In genomic region chr15:62275818-62276217, GRCh38 we compare ENCODE assay signal across 20 cellular contexts.
"Had no signal": no experiment of that assay in that cellular context is flagged by ENCODE, and none has a peak within 500 bp of the region (broad histone marks: within the 10 kb centered on the region; RNA-seq: fewer than 3 reads in every experiment).

No MANE protein-coding gene starts in this region.

- H3K9me3 ChIP-seq: psoas muscle, right lobe of liver had no signal

- H3K4me3 ChIP-seq: ascending aorta, psoas muscle, right lobe of liver, smooth muscle cell, upper lobe of right lung had no signal

- H3K36me3 Mint-ChIP-seq: activated naive CD4-positive, alpha-beta T cell treated with anti-CD3 and anti-CD28 coated beads, Interleukin-2, amount 10 ng/mL, durations not matched to agents 7 days and 5 days had no signal

- H3K27me3 ChIP-seq: ascending aorta, right lobe of liver, upper lobe of right lung had no signal

- H3K27ac ChIP-seq: ascending aorta, psoas muscle, right lobe of liver, upper lobe of right lung, VCaP had no signal

- H3K4me1 ChIP-seq: ascending aorta, psoas muscle, upper lobe of right lung had no signal

- H3K36me3 ChIP-seq: ascending aorta, right lobe of liver, upper lobe of right lung had no signal

- ATAC-seq: activated naive CD8-positive, alpha-beta T cell treated with anti-CD3 and anti-CD28 coated beads, Interleukin-2, amount 50 U/mL, for 24 hours; activated T-cell treated with anti-CD3 and anti-CD28 coated beads, Interleukin-2, amount 50 U/mL, for 4 hours; left ventricle myocardium superior; psoas muscle; right lobe of liver; stimulated activated naive B cell treated with anti-CD40 and anti-IgM and Interleukin-4, amounts not matched to agents 10 μg/mL and 1 μg/mL and 100 μg/mL, for 72 hours; upper lobe of right lung had no signal

- H3K4me1 Mint-ChIP-seq: activated naive CD4-positive, alpha-beta T cell treated with anti-CD3 and anti-CD28 coated beads, Interleukin-2, amount 10 ng/mL, durations not matched to agents 7 days and 5 days; activated naive CD8-positive, alpha-beta T cell treated with anti-CD3 and anti-CD28 coated beads, Interleukin-2, amount 50 U/mL, for 24 hours; stimulated activated naive B cell treated with anti-CD40 and anti-IgM and Interleukin-4, amounts not matched to agents 10 μg/mL and 1 μg/mL and 100 μg/mL, for 72 hours had no signal

- DNase-seq: activated CD4-positive, alpha-beta T cell treated with anti-CD3 and anti-CD28 coated beads, Interleukin-2, amount 50 U/mL, for 1 hour; activated CD4-positive, CD25-positive, alpha-beta regulatory T cell treated with anti-CD3 and anti-CD28 coated beads, Interleukin-2, amount 50 U/mL, for 72 hours; activated CD8-positive, alpha-beta memory T cell treated with anti-CD3 and anti-CD28 coated beads, Interleukin-2, amount 50 U/mL, for 4 hours; activated naive CD4-positive, alpha-beta T cell treated with anti-CD3 and anti-CD28 coated beads, Interleukin-2, amount 10 ng/mL, durations not matched to agents 7 days and 5 days; activated naive CD8-positive, alpha-beta T cell treated with anti-CD3 and anti-CD28 coated beads, Interleukin-2, amount 50 U/mL, for 24 hours; activated T-cell treated with anti-CD3 and anti-CD28 coated beads, Interleukin-2, amount 50 U/mL, for 4 hours; effector CD8-positive, alpha-beta T cell; foreskin fibroblast; kidney; left ventricle myocardium superior; psoas muscle; right lobe of liver; stimulated activated naive B cell treated with anti-CD40 and anti-IgM and Interleukin-4, amounts not matched to agents 10 μg/mL and 1 μg/mL and 100 μg/mL, for 72 hours; T1000; upper lobe of right lung had no signal

- H3K27me3 Mint-ChIP-seq: stimulated activated naive B cell treated with anti-CD40 and anti-IgM and Interleukin-4, amounts not matched to agents 10 μg/mL and 1 μg/mL and 100 μg/mL, for 72 hours had no signal

- FAIRE-seq: endothelial cell of umbilical vein, kidney had no signal

- H3K27ac Mint-ChIP-seq: activated naive CD4-positive, alpha-beta T cell treated with anti-CD3 and anti-CD28 coated beads, Interleukin-2, amount 10 ng/mL, durations not matched to agents 7 days and 5 days; activated naive CD8-positive, alpha-beta T cell treated with anti-CD3 and anti-CD28 coated beads, Interleukin-2, amount 50 U/mL, for 24 hours; dendritic cell treated with granulocyte-macrophage colony-stimulating factor and Interleukin-4, amounts not matched to agents 40 ng/mL and 50 ng/mL, for 4 days; stimulated activated naive B cell treated with anti-CD40 and anti-IgM and Interleukin-4, amounts not matched to agents 10 μg/mL and 1 μg/mL and 100 μg/mL, for 72 hours had no signal

- H3K4me3 Mint-ChIP-seq: activated naive CD4-positive, alpha-beta T cell treated with anti-CD3 and anti-CD28 coated beads, Interleukin-2, amount 10 ng/mL, durations not matched to agents 7 days and 5 days; activated naive CD8-positive, alpha-beta T cell treated with anti-CD3 and anti-CD28 coated beads, Interleukin-2, amount 50 U/mL, for 24 hours; activated T-cell treated with anti-CD3 and anti-CD28 coated beads, Interleukin-2, amount 50 U/mL, for 4 hours; dendritic cell treated with granulocyte-macrophage colony-stimulating factor and Interleukin-4, amounts not matched to agents 40 ng/mL and 50 ng/mL, for 4 days; stimulated activated naive B cell treated with anti-CD40 and anti-IgM and Interleukin-4, amounts not matched to agents 10 μg/mL and 1 μg/mL and 100 μg/mL, for 72 hours had no signal
